8 cellular contexts compared by ENCODE assay signal in genomic region chr16:30658731-30659506, GRCh38.
DNase-seq lines count a peak whose midpoint lies in the region; TF ChIP-seq lines count a peak whose summit lies in the region.

No MANE protein-coding gene starts in this region.

- in situ Hi-C loops in HAP-1 (cut with MboI; ENCODE audit: low sequenced_read_pairs) = no loop called here

- H3K4me3 ChIP-seq in HAP-1 = peak overlapping the region; percentile 95
- H3K4me3 ChIP-seq in skin epidermis = peak overlapping the region; percentile 56 to 96 (median 85)

- peaks cover 13% of the 10 kb centered on the region for H3K4me1 ChIP-seq in HAP-1

- peak; percentile 18 to 61 for DNase-seq in stimulated activated CD4-positive, alpha-beta T cell treated with anti-CD3 and anti-CD28 coated beads, Interleukin-12 subunit alpha, Interleukin-12 subunit beta, amount 100 ng/mL, for 24 hours (ENCODE audit: low read depth in 2 of 2)
- DNase-seq in stimulated activated CD4-positive, alpha-beta T cell treated with anti-CD3 and anti-CD28 coated beads, Interleukin-1b, Interleukin-23, amount 100 ng/mL, for 48 hours = no peak
- DNase-seq in HAP-1 (ENCODE audit: low spot score in 2 of 2) (peak; percentile 58 to 94), SIG-M5 (lab: John Stamatoyannopoulos, UW) (peak; percentile 95), cerebellar cortex (ENCODE audit: low spot score) (peak; percentile 98), iris pigment epithelial cell (ENCODE audit: low read depth) (peak; percentile 97)

- H3K36me3 ChIP-seq in HAP-1 (replicated peaks) = peaks cover 54% of the 10 kb centered on the region

- no peaks in the 10 kb centered on the region for H3K9me3 ChIP-seq in HAP-1

- peak overlapping the region; percentile 93 to 100 (median 99) for H3K27ac ChIP-seq in skin epidermis

- H3K27me3 ChIP-seq in HAP-1 (ENCODE audit: low read depth) = no peaks in the 10 kb centered on the region

- peak; percentile 24; the same call in 1 of the 2 replicates for TF ChIP-seq CTCF in LNCAP (IDR thresholded peaks at IDR 0.05)
